13 cellular contexts compared by ENCODE assay signal in genomic region chr19:4693471-4694121, GRCh38. TPM values are rescaled to one million over a fixed set of nuclear protein-coding genes. Genes with fewer than 3 reads are reported as not detected.
A peak's percentile ranks its signal among the peaks of the same experiment; 100 is the strongest.
DNase-seq lines count a peak whose midpoint lies in the region; ATAC-seq and TF ChIP-seq lines count a peak whose summit lies in the region.
"Had no signal": no experiment of that assay in that cellular context is flagged by ENCODE, and none has a peak within 500 bp of the region (broad histone marks: within the 10 kb centered on the region; RNA-seq: fewer than 3 reads in every experiment).

No MANE protein-coding gene starts in this region.

- no peak for TF ChIP-seq CTCF in HCT116 (IDR thresholded peaks at IDR 0.05 in 2 of 3, conservative IDR thresholded peaks at IDR 0.05 in 1 of 3; ENCODE audit: borderline replicate concordance in 1 of 3, insufficient read depth in 1 of 3, low read depth in 2 of 3, low read length in 2 of 3)
- no peak for TF ChIP-seq CTCF in adrenal gland (IDR thresholded peaks at IDR 0.05)

- no TSS peak for BruUV-seq in HCT116 (replicated peaks; lab: Mats Ljungman, UMichigan)

- peak overlapping the region in 1 of 2 experiments; percentile 46; a peak in 1 of 4 replicates for H3K4me3 ChIP-seq in HCT116 (replicated peaks in 1 of 2; ENCODE audit: low read depth in 1 of 2, low read length in 2 of 2)
- H3K4me3 ChIP-seq in skin epidermis = no peak overlapping the region
- no peak overlapping the region for H3K4me3 ChIP-seq in adrenal gland
- H3K4me3 ChIP-seq: tibial artery had no signal

- peak overlapping the region; percentile 66 for H3K9ac ChIP-seq in HCT116 (ENCODE audit: low read length)

- ATAC-seq in HCT116 (no peak), GM21447 (IDR thresholded peaks at IDR 0.05; ENCODE audit: unreplicated experiment) (no peak)
- ATAC-seq: effector memory CD8-positive, alpha-beta T cell had no signal

- H3K36me3 ChIP-seq in HCT116 (ENCODE audit: control insufficient read depth in 1 of 2, insufficient read depth in 2 of 2, low read length in 2 of 2) (peaks cover 4 to 47% of the 10 kb centered on the region in 2 experiments), adrenal gland (replicated peaks in 1 of 2) (peaks cover 0 to 91% of the 10 kb centered on the region in 2 donors)

- in situ Hi-C loops in ACHN (cut with HindIII; ENCODE audit: low pct_ligation_motif_present, low pct_unique_long_range_greater_than_20kb, low sequenced_read_pairs) = no loop called here

- no peak for TF ChIP-seq RAD21 in HCT116 (IDR thresholded peaks at IDR 0.05; ENCODE audit: low read depth)

- H4K20me1 ChIP-seq in HCT116 (ENCODE audit: insufficient read depth) = no peaks in the 10 kb centered on the region

- CTCF ChIA-PET in HCT116 (lab: Charles Lee) = no interaction called here

- H3K9me2 ChIP-seq in HCT116 (ENCODE audit: insufficient read depth) = no peaks in the 10 kb centered on the region

- peak overlapping the region; percentile 75 for H3K27ac ChIP-seq in HCT116 (ENCODE audit: low read depth, low read length)
- H3K27ac ChIP-seq in epithelial cell of prostate = peak overlapping the region; percentile 95
- peak overlapping the region in 19 of 21 experiments; percentile 51 to 86 (median 73) for H3K27ac ChIP-seq in skin epidermis
- H3K27ac ChIP-seq in adrenal gland = peak overlapping the region in 2 of 5 donors; percentile 58 to 71
- H3K27ac ChIP-seq: tibial artery had no signal

- peaks cover 9% of the 10 kb centered on the region; the same call in 1 of the 2 replicates for H3K79me2 ChIP-seq in HCT116 (ENCODE audit: insufficient read depth, low read length)

- 86 to 91% (median 88%) methylated on average over 15 of the region's 15 CpGs for WGBS in adrenal gland, 4 donors

- POLR2A ChIA-PET in HCT116 (lab: Charles Lee) = no interaction called here

- intact Hi-C loops in HCT116 (cut with micrococcal nuclease) = no loop called here
- intact Hi-C loops in adrenal gland (cut with DNase I) = no loop called here

- TF ChIP-seq POLR2A in HCT116 (IDR thresholded peaks at IDR 0.05; ENCODE audit: borderline replicate concordance, extremely low read depth, insufficient read depth, insufficient read length) (no peak), adrenal gland (IDR thresholded peaks at IDR 0.05) (no peak)

- DNase-seq in HCT116 (ENCODE audit: low read depth, low spot score) (no peak), RPMI8226 (peak; percentile 86), epithelial cell of prostate (ENCODE audit: low read depth, low spot score) (no peak), ACHN (no peak), adrenal gland (no peak)
- DNase-seq: activated CD8-positive, alpha-beta memory T cell treated with anti-CD3 and anti-CD28 coated beads, Interleukin-2, amount 50 U/mL, for 4 hours; activated naive CD4-positive, alpha-beta T cell treated with anti-CD3 and anti-CD28 coated beads for 36 hours; Caco-2; effector memory CD8-positive, alpha-beta T cell; NCI-H1092 treated with DMSO at 0.1 percent for 48 hours; tibial artery had no signal

- H3K4me2 ChIP-seq in HCT116 (ENCODE audit: low read length) = peak overlapping the region; percentile 73

- H3K9me3 ChIP-seq in HCT116 (ENCODE audit: control insufficient read depth in 1 of 2, insufficient read depth in 1 of 2, low read depth in 1 of 2, low read length in 2 of 2) (no peaks in the 10 kb centered on the region), adrenal gland (replicated peaks in 1 of 3) (no peaks in the 10 kb centered on the region)
- H3K9me3 ChIP-seq: Caco-2, tibial artery had no signal

- no peaks in the 10 kb centered on the region for H3K27me3 ChIP-seq in HCT116 (ENCODE audit: insufficient read depth, low read length)
- H3K27me3 ChIP-seq in adrenal gland = no peaks in the 10 kb centered on the region
- H3K27me3 ChIP-seq: tibial artery had no signal

- RAD21 ChIA-PET in HCT116 (lab: Charles Lee; ENCODE audit: low non-redundant PET in 1 of 2, low total read pairs in 2 of 2, uncharacterized antibody in 2 of 2, unreplicated experiment in 2 of 2) = no interaction called here

- H3K4me1 ChIP-seq in HCT116 (ENCODE audit: control insufficient read depth in 1 of 2, insufficient read depth in 2 of 2, low read length in 2 of 2) = peaks cover 8 to 19% of the 10 kb centered on the region in 2 experiments
- no peaks in the 10 kb centered on the region for H3K4me1 ChIP-seq in adrenal gland (replicated peaks in 1 of 2)
- H3K4me1 ChIP-seq: Caco-2 had no signal

- no peak overlapping the region for H2AFZ ChIP-seq in HCT116 (ENCODE audit: low read depth, low read length, poor library complexity, severe bottlenecking)

TF ChIP-seq in HCT116, 20 proteins besides CTCF, POLR2A, EP300 and RAD21:
- no peak for TF ChIP-seq ELF1 (IDR thresholded peaks at IDR 0.05; ENCODE audit: borderline replicate concordance, low read depth)
- no peak for TF ChIP-seq ZFX (IDR thresholded peaks at IDR 0.05)
- TF ChIP-seq TCF7L2 (IDR thresholded peaks at IDR 0.05; ENCODE audit: borderline replicate concordance, extremely low read depth, insufficient read depth, insufficient read length) = no peak
- no peak for TF ChIP-seq ZNF274 (IDR thresholded peaks at IDR 0.05; ENCODE audit: low read depth, low read length)
- no peak for TF ChIP-seq EGR1 (IDR thresholded peaks at IDR 0.05; ENCODE audit: low read depth)
- TF ChIP-seq POLR2AphosphoS5 (IDR thresholded peaks at IDR 0.05; ENCODE audit: low read depth, low read length) = no peak
- TF ChIP-seq FOSL1 (IDR thresholded peaks at IDR 0.05; ENCODE audit: low read depth) = no peak
- TF ChIP-seq ZBTB33 (IDR thresholded peaks at IDR 0.05; ENCODE audit: extremely low read depth, insufficient replicate concordance, low read length) = no peak
- no peak for TF ChIP-seq SIN3A (IDR thresholded peaks at IDR 0.05; ENCODE audit: low read depth)
TF ChIP-seq in HCT116: peak in this region for 0.

RNA-seq across cellular contexts. Expression of gene MYDGF, which starts 23.5 kb away (rescaled TPM):
- total RNA-seq in HCT116 (2021; ENCODE audit: unreplicated experiment) (110 TPM), adrenal gland (100 to 1,000 TPM in 2 of 8 donors, 10 to 100 TPM in 6; 52.1 to 159 (median 74.7) TPM)
- 225 and 280 TPM in 2 replicates for polyA plus RNA-seq in HCT116 (2012)
- polyA plus RNA-seq in adrenal gland = 10 to 100 TPM; 35.9 to 86.9 (median 76.1) TPM

RNA-seq across cellular contexts. Expression of gene DPP9, which starts 30.0 kb away (rescaled TPM):
- total RNA-seq in HCT116 (2021; ENCODE audit: unreplicated experiment) = 67.6 TPM
- 48.1 and 49.6 TPM in 2 replicates for polyA plus RNA-seq in HCT116 (2012)
- 100 to 1,000 TPM in 1 of 8 donors, 10 to 100 TPM in 7; 35.2 to 117 (median 50.9) TPM for total RNA-seq in adrenal gland
- 10 to 100 TPM; 14.6 to 56.3 (median 32.1) TPM for polyA plus RNA-seq in adrenal gland

RNA-seq across cellular contexts. Expression of gene TNFAIP8L1, which starts 54.3 kb away (rescaled TPM):
- total RNA-seq in HCT116 (2021; ENCODE audit: unreplicated experiment) = 22.2 TPM
- 19.5 and 24.0 TPM in 2 replicates for polyA plus RNA-seq in HCT116 (2012)
- 1 to 10 TPM; 3.9 to 8.1 (median 5.5) TPM for total RNA-seq in adrenal gland
- 10 to 100 TPM in 1 of 3 donors, 1 to 10 TPM in 2; 2.6 to 13.8 (median 5.8) TPM for polyA plus RNA-seq in adrenal gland
